ENCODE assay signal across 12 cellular contexts in genomic region chr9:92094655-92095054, GRCh38. TPM values are rescaled to one million over a fixed set of nuclear protein-coding genes. Genes with fewer than 3 reads are reported as not detected.
DNase-seq lines count a peak whose midpoint lies in the region; ATAC-seq and TF ChIP-seq lines count a peak whose summit lies in the region.
"Had no signal": no experiment of that assay in that cellular context is flagged by ENCODE, and none has a peak within 500 bp of the region (broad histone marks: within the 10 kb centered on the region; RNA-seq: fewer than 3 reads in every experiment).

No MANE protein-coding gene starts in this region.

- peak overlapping the region; percentile 56 to 78 for H3K27ac Mint-ChIP-seq in natural killer cell treated with Interleukin-12 subunit alpha and Interleukin-12 subunit beta and Interleukin-15 and Interleukin-18, amount 100 ng/mL, for 72 hours
- H3K27ac Mint-ChIP-seq in natural killer cell (peak overlapping the region in 1 of 2 donors; percentile 57), nephron progenitor cell (no peak overlapping the region)
- peak overlapping the region in 1 of 2 donors; percentile 66 for H3K27ac Mint-ChIP-seq in stimulated activated naive CD8-positive, alpha-beta T cell treated with anti-CD3 and anti-CD28 coated beads, Interleukin-15, amount 100 ng/mL, for 72 hours
- H3K27ac Mint-ChIP-seq: B cell, nephron had no signal

- no peaks in the 10 kb centered on the region for H3K27me3 Mint-ChIP-seq in natural killer cell treated with Interleukin-12 subunit alpha and Interleukin-12 subunit beta and Interleukin-15 and Interleukin-18, amount 100 ng/mL, for 72 hours
- H3K27me3 Mint-ChIP-seq in natural killer cell (ENCODE audit: low read depth in 2 of 2) (no peaks in the 10 kb centered on the region), nephron progenitor cell (ENCODE audit: low read depth, poor library complexity) (peaks cover 2% of the 10 kb centered on the region)
- H3K27me3 Mint-ChIP-seq in stimulated activated naive CD8-positive, alpha-beta T cell treated with anti-CD3 and anti-CD28 coated beads, Interleukin-15, amount 100 ng/mL, for 72 hours = no peaks in the 10 kb centered on the region
- H3K27me3 Mint-ChIP-seq: B cell had no signal

- no peaks in the 10 kb centered on the region for H3K36me3 Mint-ChIP-seq in natural killer cell treated with Interleukin-12 subunit alpha and Interleukin-12 subunit beta and Interleukin-15 and Interleukin-18, amount 100 ng/mL, for 72 hours
- H3K36me3 Mint-ChIP-seq in natural killer cell (no peaks in the 10 kb centered on the region), nephron progenitor cell (ENCODE audit: low read depth) (peaks cover 80% of the 10 kb centered on the region)

- intact Hi-C loops in natural killer cell (cut with micrococcal nuclease) = no loop called here

- no peak for TF ChIP-seq CTCF in natural killer cell (IDR thresholded peaks at IDR 0.05)
- TF ChIP-seq CTCF in GM20000 (IDR thresholded peaks at IDR 0.05; ENCODE audit: extremely low read depth, missing control alignments) = no peak
- no peak for TF ChIP-seq CTCF in nephron progenitor cell (IDR thresholded peaks at IDR 0.05)

- H3K4me3 Mint-ChIP-seq in natural killer cell treated with Interleukin-12 subunit alpha and Interleukin-12 subunit beta and Interleukin-15 and Interleukin-18, amount 100 ng/mL, for 72 hours = peak overlapping the region; percentile 26
- H3K4me3 Mint-ChIP-seq in natural killer cell = no peak overlapping the region
- H3K4me3 Mint-ChIP-seq in stimulated activated naive CD8-positive, alpha-beta T cell treated with anti-CD3 and anti-CD28 coated beads, Interleukin-15, amount 100 ng/mL, for 72 hours = peak overlapping the region; percentile 14 to 58
- H3K4me3 Mint-ChIP-seq in nephron progenitor cell = no peak overlapping the region
- H3K4me3 Mint-ChIP-seq: B cell, nephron had no signal

- peak; percentile 60 to 65 for ATAC-seq in natural killer cell treated with Interleukin-12 subunit alpha and Interleukin-12 subunit beta and Interleukin-15 and Interleukin-18, amount 100 ng/mL, for 72 hours
- no peak for ATAC-seq in natural killer cell
- peak; percentile 88 for ATAC-seq in stimulated activated naive CD8-positive, alpha-beta T cell treated with anti-CD3 and anti-CD28 coated beads, Interleukin-15, amount 100 ng/mL, for 72 hours

- no peak for DNase-seq in natural killer cell treated with Interleukin-12 subunit alpha and Interleukin-12 subunit beta and Interleukin-15 and Interleukin-18, amount 100 ng/mL, for 72 hours (ENCODE audit: low spot score)
- DNase-seq in natural killer cell (no peak), iris pigment epithelial cell (ENCODE audit: low read depth) (peak; percentile 53), GM20000 (ENCODE audit: low spot score) (no peak), nephron progenitor cell (no peak)
- DNase-seq in activated CD8-positive, alpha-beta memory T cell treated with anti-CD3 and anti-CD28 coated beads, Interleukin-2, amount 50 U/mL, for 4 hours = peak; percentile 34
- DNase-seq in stimulated activated naive CD8-positive, alpha-beta T cell treated with anti-CD3 and anti-CD28 coated beads, Interleukin-15, amount 100 ng/mL, for 72 hours = peak in 1 of 2 donors; percentile 21
- DNase-seq in activated CD4-positive, CD25-positive, alpha-beta regulatory T cell treated with anti-CD3 and anti-CD28 coated beads, Interleukin-2, amount 50 U/mL, for 72 hours = no peak
- DNase-seq: NCI-H1436, PC-9 had no signal

- peaks cover 35 to 40% of the 10 kb centered on the region in 2 donors for H3K4me1 Mint-ChIP-seq in natural killer cell treated with Interleukin-12 subunit alpha and Interleukin-12 subunit beta and Interleukin-15 and Interleukin-18, amount 100 ng/mL, for 72 hours (ENCODE audit: low read depth in 2 of 2)
- H3K4me1 Mint-ChIP-seq in natural killer cell = peaks cover 27 to 45% of the 10 kb centered on the region in 2 donors
- H3K4me1 Mint-ChIP-seq in stimulated activated naive CD8-positive, alpha-beta T cell treated with anti-CD3 and anti-CD28 coated beads, Interleukin-15, amount 100 ng/mL, for 72 hours = peaks cover 41% of the 10 kb centered on the region
- no peaks in the 10 kb centered on the region for H3K4me1 Mint-ChIP-seq in nephron progenitor cell
- H3K4me1 Mint-ChIP-seq: nephron had no signal

- no peaks in the 10 kb centered on the region for H3K9me3 Mint-ChIP-seq in natural killer cell treated with Interleukin-12 subunit alpha and Interleukin-12 subunit beta and Interleukin-15 and Interleukin-18, amount 100 ng/mL, for 72 hours
- no peaks in the 10 kb centered on the region for H3K9me3 Mint-ChIP-seq in natural killer cell
- peaks cover 0 to 4% of the 10 kb centered on the region in 2 donors for H3K9me3 Mint-ChIP-seq in stimulated activated naive CD8-positive, alpha-beta T cell treated with anti-CD3 and anti-CD28 coated beads, Interleukin-15, amount 100 ng/mL, for 72 hours
- peaks cover 24% of the 10 kb centered on the region for H3K9me3 Mint-ChIP-seq in nephron progenitor cell

RNA-seq across cellular contexts. Expression of gene SPTLC1, which starts 20.6 kb away (rescaled TPM):
- 10 to 100 TPM; 67.7 to 69.1 TPM for total RNA-seq in natural killer cell treated with Interleukin-12 subunit alpha and Interleukin-12 subunit beta and Interleukin-15 and Interleukin-18, amount 100 ng/mL, for 72 hours
- 10 to 100 TPM; 45.6 to 59.3 (median 47.8) TPM for total RNA-seq in natural killer cell

Comparison
In these comparisons a context has a peak if more than half of its experiments do, and no peak if none do; other contexts are left out.
1. ATAC-seq: peak in natural killer cell treated with Interleukin-12 subunit alpha and Interleukin-12 subunit beta and Interleukin-15 and Interleukin-18, amount 100 ng/mL, for 72 hours (2 of 2) and stimulated activated naive CD8-positive, alpha-beta T cell treated with anti-CD3 and anti-CD28 coated beads, Interleukin-15, amount 100 ng/mL, for 72 hours (single experiment); none in natural killer cell (0 of 3).
2. H3K4me3 Mint-ChIP-seq: peak in natural killer cell treated with Interleukin-12 subunit alpha and Interleukin-12 subunit beta and Interleukin-15 and Interleukin-18, amount 100 ng/mL, for 72 hours (single experiment) and stimulated activated naive CD8-positive, alpha-beta T cell treated with anti-CD3 and anti-CD28 coated beads, Interleukin-15, amount 100 ng/mL, for 72 hours (2 of 2); none in natural killer cell (single experiment) and nephron progenitor cell (single experiment).
3. DNase-seq: peak in activated CD8-positive, alpha-beta memory T cell treated with anti-CD3 and anti-CD28 coated beads, Interleukin-2, amount 50 U/mL, for 4 hours (single experiment) and iris pigment epithelial cell (single experiment); none in natural killer cell treated with Interleukin-12 subunit alpha and Interleukin-12 subunit beta and Interleukin-15 and Interleukin-18, amount 100 ng/mL, for 72 hours (single experiment), natural killer cell (single experiment), GM20000 (single experiment), activated CD4-positive, CD25-positive, alpha-beta regulatory T cell treated with anti-CD3 and anti-CD28 coated beads, Interleukin-2, amount 50 U/mL, for 72 hours (single experiment) and nephron progenitor cell (single experiment).